Comparison of ENCODE assay signal across 1 cellular context in genomic region chr20:62525014-62525413, GRCh38.
TF ChIP-seq lines count a peak whose summit lies in the region.

No MANE protein-coding gene starts in this region.

TF ChIP-seq in GM23338, 12 proteins besides CTCF, POLR2A, EP300 and RAD21:
- no peak for TF ChIP-seq JUNB (IDR thresholded peaks at IDR 0.05; ENCODE audit: unreplicated experiment)
- TF ChIP-seq CREB1 (CRISPR knock-in tag; IDR thresholded peaks at IDR 0.05; ENCODE audit: low read depth): no peak
- no peak for TF ChIP-seq EZH2phosphoT487 (IDR thresholded peaks at IDR 0.05; ENCODE audit: unreplicated experiment)
- no peak for TF ChIP-seq ZNF114 (CRISPR knock-in tag; IDR thresholded peaks at IDR 0.05)
- TF ChIP-seq STAT1 (IDR thresholded peaks at IDR 0.05; ENCODE audit: unreplicated experiment): no peak
- no peak for TF ChIP-seq POLR2AphosphoS5 (IDR thresholded peaks at IDR 0.05; ENCODE audit: low read depth)
- no peak for TF ChIP-seq REST (IDR thresholded peaks at IDR 0.05; ENCODE audit: unreplicated experiment)
- TF ChIP-seq ETS1 (IDR thresholded peaks at IDR 0.05): no peak
- TF ChIP-seq NANOG (IDR thresholded peaks at IDR 0.05; ENCODE audit: borderline replicate concordance): no peak
- no peak for TF ChIP-seq ZNF462 (CRISPR knock-in tag; IDR thresholded peaks at IDR 0.05)
- TF ChIP-seq ZNF331 (CRISPR knock-in tag; IDR thresholded peaks at IDR 0.05; ENCODE audit: low read depth): no peak
- no peak for TF ChIP-seq EZH2 (IDR thresholded peaks at IDR 0.05; ENCODE audit: low read depth, unreplicated experiment)
